15 cellular contexts compared by ENCODE assay signal in genomic region chr10:86330778-86331763, GRCh38. TPM values are rescaled to one million over a fixed set of nuclear protein-coding genes. Genes with fewer than 3 reads are reported as not detected.
DNase-seq lines count a peak whose midpoint lies in the region; ATAC-seq, FAIRE-seq and TF ChIP-seq lines count a peak whose summit lies in the region.
"Had no signal": no experiment of that assay in that cellular context is flagged by ENCODE, and none has a peak within 500 bp of the region (broad histone marks: within the 10 kb centered on the region; RNA-seq: fewer than 3 reads in every experiment).

No MANE protein-coding gene starts in this region.

- no peaks in the 10 kb centered on the region for H3K36me3 ChIP-seq in GM23338 (ENCODE audit: insufficient read depth)
- H3K36me3 ChIP-seq: left lung had no signal

- H3K27me3 ChIP-seq in GM23338 (ENCODE audit: insufficient read depth), result no peaks in the 10 kb centered on the region

- TF ChIP-seq CTCF in CD14-positive monocyte (IDR thresholded peaks at IDR 0.05), result no peak
- peak; percentile 14 to 59; a peak in 2 of 4 replicates for TF ChIP-seq CTCF in GM23338 (conservative IDR thresholded peaks at IDR 0.05; ENCODE audit: low read depth in 2 of 2)
- peak; percentile 14; the same call in 1 of the 2 replicates for TF ChIP-seq CTCF in VCaP (conservative IDR thresholded peaks at IDR 0.05)

- H3K4me3 ChIP-seq in GM23338, result no peak overlapping the region
- H3K4me3 ChIP-seq: left lung had no signal

- FAIRE-seq in GM19239 (lab: Jason Lieb, UNC), result no peak
- FAIRE-seq: H54 had no signal

- H3K4me1 Mint-ChIP-seq in CD14-positive monocyte, result no peaks in the 10 kb centered on the region
- H3K4me1 Mint-ChIP-seq in GM23338, result peaks cover 10% of the 10 kb centered on the region

- DNase-seq in CD14-positive monocyte (ENCODE audit: low spot score), result peak; percentile 22
- no peak for DNase-seq in GM23338 (ENCODE audit: low spot score)
- peak; percentile 56 for DNase-seq in medulla oblongata (ENCODE audit: extremely low spot score)
- DNase-seq in NCI-H1105 (lab: John Stamatoyannopoulos, UW), result no peak
- no peak for DNase-seq in activated CD4-positive, alpha-beta T cell treated with anti-CD3 and anti-CD28 coated beads, Interleukin-2, amount 50 U/mL, for 4 hours
- no peak for DNase-seq in GM19239 (ENCODE audit: insufficient read length, low spot score)
- no peak for DNase-seq in NCI-H128 (lab: John Stamatoyannopoulos, UW; ENCODE audit: unreplicated experiment)
- DNase-seq: activated CD4-positive, alpha-beta T cell treated with anti-CD3 and anti-CD28 coated beads for 48 hours; activated naive CD4-positive, alpha-beta T cell treated with Interleukin-2 at 50 U/mL for 16 hours; NCI-H146; NCI-H82; RPMI8226 had no signal

- H3F3A ChIP-seq in GM23338 (replicated peaks; ENCODE audit: low read depth), result no peaks in the 10 kb centered on the region

- H3K79me2 ChIP-seq in GM23338 (replicated peaks; ENCODE audit: insufficient read depth), result no peaks in the 10 kb centered on the region

- H4K20me1 ChIP-seq in GM23338 (replicated peaks; ENCODE audit: insufficient read depth), result no peaks in the 10 kb centered on the region

- peak; percentile 32 for ATAC-seq in GM23338
- ATAC-seq: left lung had no signal

- no peak overlapping the region for H3K4me2 ChIP-seq in GM23338

- H3K9me2 ChIP-seq in GM23338 (ENCODE audit: insufficient read depth), result no peaks in the 10 kb centered on the region

- H3K27me3 Mint-ChIP-seq in CD14-positive monocyte (ENCODE audit: low read depth in 3 of 3) (peaks cover 5 to 15% (median 11%) of the 10 kb centered on the region in 3 donors), GM23338 (ENCODE audit: insufficient read depth, low read depth, poor library complexity) (peaks cover 13% of the 10 kb centered on the region)

- H3K36me3 Mint-ChIP-seq in CD14-positive monocyte, result no peaks in the 10 kb centered on the region
- no peaks in the 10 kb centered on the region; the same call in 2 of the 3 replicates for H3K36me3 Mint-ChIP-seq in GM23338 (ENCODE audit: low read depth)

- H3K27ac ChIP-seq in GM23338 (ENCODE audit: low read depth) (no peak overlapping the region), VCaP (no peak overlapping the region)
- H3K27ac ChIP-seq: left lung had no signal

- no peak overlapping the region for H3K27ac Mint-ChIP-seq in CD14-positive monocyte
- H3K27ac Mint-ChIP-seq in GM23338, result no peak overlapping the region

- H3K4me3 Mint-ChIP-seq in CD14-positive monocyte, result no peak overlapping the region
- no peak overlapping the region for H3K4me3 Mint-ChIP-seq in GM23338

- H3K9me3 Mint-ChIP-seq in CD14-positive monocyte (no peaks in the 10 kb centered on the region), GM23338 (peaks cover 3% of the 10 kb centered on the region; the same call in 1 of the 3 replicates)

- intact Hi-C loops in CD14-positive monocyte (cut with micrococcal nuclease), result no loop called here

- no peak overlapping the region for H2AFZ ChIP-seq in GM23338

- H3K4me1 ChIP-seq in GM23338 (ENCODE audit: insufficient read depth), result no peaks in the 10 kb centered on the region
- H3K4me1 ChIP-seq: left lung had no signal

TF ChIP-seq in GM23338, 12 proteins besides CTCF, POLR2A, EP300 and RAD21 (continues in another document):
- TF ChIP-seq ZNF462 (CRISPR knock-in tag; IDR thresholded peaks at IDR 0.05) (no peak), JUNB (IDR thresholded peaks at IDR 0.05; ENCODE audit: unreplicated experiment) (no peak), ETS1 (IDR thresholded peaks at IDR 0.05) (no peak), REST (IDR thresholded peaks at IDR 0.05; ENCODE audit: unreplicated experiment) (no peak)

RNA-seq across cellular contexts. Expression of gene GRID1, which starts 35.5 kb away (rescaled TPM):
- polyA plus RNA-seq in CD14-positive monocyte (not detected), GM23338 (2016; fragmentation: Nextera tagmentation; extraction: Ambion mirVana) (0.09 and 0.15 TPM in 2 replicates)
- total RNA-seq in GM23338 (2014; rRNA removed; shearing (Covaris generic)), result 0.14 and 0.82 TPM in 2 replicates

Comparison
In these comparisons a context has a peak if more than half of its experiments do, and no peak if none do; other contexts are left out.
1. DNase-seq: peak in CD14-positive monocyte (single experiment) and medulla oblongata (single experiment); none in GM23338 (single experiment), NCI-H1105 (single experiment), activated CD4-positive, alpha-beta T cell treated with anti-CD3 and anti-CD28 coated beads, Interleukin-2, amount 50 U/mL, for 4 hours (0 of 2), GM19239 (single experiment) and NCI-H128 (single experiment).